In the genomic region with DNA sequence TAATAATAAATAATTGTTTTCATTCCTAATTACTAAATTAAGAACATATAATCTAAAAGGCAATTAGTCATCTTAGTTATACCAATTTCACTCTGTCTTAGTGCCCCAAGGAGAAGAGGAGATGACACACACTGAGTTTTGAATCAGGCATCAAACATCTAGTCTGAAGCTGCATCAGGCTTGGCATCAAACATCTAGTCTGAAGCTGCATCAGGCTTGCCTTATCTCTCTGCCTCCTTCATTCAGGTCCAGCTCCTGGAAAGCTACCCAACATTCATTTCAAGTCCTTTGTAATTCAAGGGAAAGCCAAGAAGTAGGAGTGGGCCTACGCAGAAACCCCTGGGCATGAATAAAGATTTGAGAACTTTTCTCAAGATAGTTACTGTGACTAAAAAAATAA, we compare ENCODE assay signal across 27 cellular contexts.
DNase-seq lines count a peak whose midpoint lies in the region; ATAC-seq and TF ChIP-seq lines count a peak whose summit lies in the region.
"Had no signal": no experiment of that assay in that cellular context is flagged by ENCODE, and none has a peak within 500 bp of the region (broad histone marks: within the 10 kb centered on the region; RNA-seq: fewer than 3 reads in every experiment).

No MANE protein-coding gene starts in this region.

- ATAC-seq in lung (ENCODE audit: insufficient read depth, low FRiP score), result no peak
- no peak for ATAC-seq in HG03432 (IDR thresholded peaks at IDR 0.05; ENCODE audit: unreplicated experiment)
- no peak for ATAC-seq in HG03439 (IDR thresholded peaks at IDR 0.05; ENCODE audit: unreplicated experiment)
- ATAC-seq: activated CD8-positive, alpha-beta T cell treated with anti-CD3 and anti-CD28 coated beads for 36 hours; effector memory CD8-positive, alpha-beta T cell; heart left ventricle; left lung; Panc1 had no signal

- in situ Hi-C loops in mammary epithelial cell (cut with MboI; ENCODE audit: low sequenced_read_pairs in 2 of 2), result no loop called here
- in situ Hi-C loops in brain microvascular endothelial cell (cut with HindIII; ENCODE audit: low pct_ligation_motif_present, low sequenced_read_pairs), result no loop called here

- H3K9me3 ChIP-seq in mammary epithelial cell (replicated peaks; ENCODE audit: insufficient read depth, low read length) (no peaks in the 10 kb centered on the region), breast epithelium (no peaks in the 10 kb centered on the region), lung (ENCODE audit: control insufficient read depth in 2 of 2, insufficient read depth in 1 of 2, low read length in 1 of 2) (no peaks in the 10 kb centered on the region)
- H3K9me3 ChIP-seq: heart left ventricle, left lung, ovary, right atrium auricular region had no signal

- POLR2A ChIA-PET in GM10248 (lab: Yijun Ruan, JAX), result no interaction called here

- TF ChIP-seq CTCF in mammary epithelial cell (conservative IDR thresholded peaks at IDR 0.05 in 1 of 2, IDR thresholded peaks at IDR 0.05 in 1 of 2; ENCODE audit: extremely low read depth in 1 of 2, insufficient read depth in 1 of 2, low read depth in 1 of 2, low read length in 2 of 2) (no peak), breast epithelium (IDR thresholded peaks at IDR 0.05) (no peak), brain microvascular endothelial cell (IDR thresholded peaks at IDR 0.05; ENCODE audit: low read depth, low read length, missing control alignments) (no peak), lung (IDR thresholded peaks at IDR 0.05; ENCODE audit: control extremely low read depth, extremely low read depth) (no peak), GM10248 (IDR thresholded peaks at IDR 0.05; ENCODE audit: control extremely low read depth, extremely low read depth, low read depth, missing control alignments) (no peak), coronary artery (IDR thresholded peaks at IDR 0.05) (no peak)

- H3K4me3 ChIP-seq in mammary epithelial cell (replicated peaks in 1 of 3; ENCODE audit: insufficient read depth in 1 of 3, low read depth in 2 of 3, low read length in 3 of 3) (no peak overlapping the region), breast epithelium (no peak overlapping the region), brain microvascular endothelial cell (ENCODE audit: low read depth, low read length) (no peak overlapping the region), lung (peak overlapping the region; percentile 12), coronary artery (no peak overlapping the region)
- H3K4me3 ChIP-seq: heart left ventricle, left lung, ovary, right atrium auricular region had no signal

- CTCF ChIA-PET in mammary epithelial cell (lab: Charles Lee; ENCODE audit: low non-redundant PET), result no interaction called here
- CTCF ChIA-PET in GM10248 (lab: Yijun Ruan, JAX), result no interaction called here

- no peak for TF ChIP-seq POLR2A in breast epithelium (IDR thresholded peaks at IDR 0.05)

- H3K79me2 ChIP-seq in mammary epithelial cell (ENCODE audit: insufficient read depth, low read length), result peaks cover 71% of the 10 kb centered on the region

- H3K36me3 ChIP-seq in mammary epithelial cell (ENCODE audit: insufficient read depth, low read length) (peaks cover 2% of the 10 kb centered on the region), breast epithelium (no peaks in the 10 kb centered on the region), brain microvascular endothelial cell (replicated peaks) (peaks cover under 1% of the 10 kb centered on the region), lung (ENCODE audit: control insufficient read depth in 2 of 2, insufficient read depth in 2 of 2, low read length in 2 of 2) (no peaks in the 10 kb centered on the region)
- H3K36me3 ChIP-seq: heart left ventricle, left lung, ovary, right atrium auricular region had no signal

- H4K20me1 ChIP-seq in mammary epithelial cell (ENCODE audit: insufficient read depth, low read length), result no peaks in the 10 kb centered on the region

- no peak overlapping the region for H3K9ac ChIP-seq in mammary epithelial cell (ENCODE audit: insufficient read depth, low read length)

- no peak overlapping the region for H3K4me2 ChIP-seq in mammary epithelial cell (ENCODE audit: insufficient read depth, low read depth, low read length)

- 100% methylated on average over 1 of the region's 1 CpG for WGBS in mammary epithelial cell (ENCODE audit: low coverage, missing lambda C conversion rate)
- 90% methylated on average over 1 of the region's 1 CpG for WGBS in lung, 2 donors

- dilution Hi-C loops in mammary epithelial cell (cut with HindIII; ENCODE audit: low sequenced_read_pairs), result no loop called here

- intact Hi-C loops in mammary epithelial cell (cut with micrococcal nuclease), result no loop called here
- intact Hi-C loops in breast epithelium (cut with DNase I; ENCODE audit: low total_unique reads), result no loop called here

- H3K27ac ChIP-seq in mammary epithelial cell (ENCODE audit: insufficient read depth, low read depth, low read length) (no peak overlapping the region), breast epithelium (no peak overlapping the region), brain microvascular endothelial cell (peak overlapping the region; percentile 7), lung (ENCODE audit: low read depth in 1 of 2, low read length in 1 of 2) (no peak overlapping the region), coronary artery (no peak overlapping the region)
- H3K27ac ChIP-seq: 22Rv1, heart left ventricle, HL-60, left lung, ovary, right atrium auricular region had no signal

- no TSS peak for BruUV-seq in mammary epithelial cell (replicated peaks; lab: Mats Ljungman, UMichigan)

- peaks cover 3% of the 10 kb centered on the region for H3K4me1 ChIP-seq in mammary epithelial cell (ENCODE audit: insufficient read depth, low read length)
- H3K4me1 ChIP-seq in breast epithelium, result no peaks in the 10 kb centered on the region
- H3K4me1 ChIP-seq in lung (ENCODE audit: control insufficient read depth in 2 of 2, insufficient read depth in 2 of 2, low read length in 2 of 2), result peaks cover 5 to 10% of the 10 kb centered on the region in 2 donors

- H3K27me3 ChIP-seq in mammary epithelial cell (ENCODE audit: insufficient read depth, low read length), result no peaks in the 10 kb centered on the region
- H3K27me3 ChIP-seq in breast epithelium, result no peaks in the 10 kb centered on the region
- H3K27me3 ChIP-seq in brain microvascular endothelial cell (replicated peaks), result no peaks in the 10 kb centered on the region
- no peaks in the 10 kb centered on the region for H3K27me3 ChIP-seq in lung (ENCODE audit: control insufficient read depth, insufficient read depth)
- H3K27me3 ChIP-seq: heart left ventricle, left lung, ovary, right atrium auricular region had no signal

- no peak overlapping the region for H2AFZ ChIP-seq in mammary epithelial cell (ENCODE audit: low read depth, low read length)

- DNase-seq in mammary epithelial cell (peak; percentile 29), breast epithelium (ENCODE audit: low spot score in 2 of 2) (no peak), brain microvascular endothelial cell (peak; percentile 43), lung (ENCODE audit: low spot score) (no peak), GM10248 (ENCODE audit: extremely low spot score) (no peak), coronary artery (ENCODE audit: low spot score) (no peak)
- DNase-seq: activated CD8-positive, alpha-beta T cell treated with anti-CD3 and anti-CD28 coated beads for 36 hours; activated naive CD4-positive, alpha-beta T cell; activated T-cell treated with anti-CD3 and anti-CD28 coated beads, Interleukin-2, amount 50 U/mL, for 24 hours; AML-193; cerebellar nuclear complex; DMS79 treated with DMSO at 0.1 percent for 48 hours; effector memory CD8-positive, alpha-beta T cell; heart left ventricle; left lung; NCI-H187 treated with DMSO at 0.1 percent for 48 hours; NCI-H446; NK-92 treated with Interleukin-12 subunit alpha and Interleukin-12 subunit beta, amount 100 ng/mL, for 24 hours; ovary; stimulated activated CD4-positive, alpha-beta T cell treated with anti-CD3 and anti-CD28 coated beads, Interleukin-12 subunit alpha, Interleukin-12 subunit beta, amount 100 ng/mL, for 4 hours; T-helper 2 cell had no signal

Comparison
In these comparisons a context has a peak if more than half of its experiments do, and no peak if none do; other contexts are left out.
1. DNase-seq: peak in mammary epithelial cell (single experiment) and brain microvascular endothelial cell (single experiment); none in breast epithelium (0 of 2), lung (single experiment), GM10248 (single experiment) and coronary artery (single experiment).